35 cellular contexts compared by ENCODE assay signal in the genomic region with DNA sequence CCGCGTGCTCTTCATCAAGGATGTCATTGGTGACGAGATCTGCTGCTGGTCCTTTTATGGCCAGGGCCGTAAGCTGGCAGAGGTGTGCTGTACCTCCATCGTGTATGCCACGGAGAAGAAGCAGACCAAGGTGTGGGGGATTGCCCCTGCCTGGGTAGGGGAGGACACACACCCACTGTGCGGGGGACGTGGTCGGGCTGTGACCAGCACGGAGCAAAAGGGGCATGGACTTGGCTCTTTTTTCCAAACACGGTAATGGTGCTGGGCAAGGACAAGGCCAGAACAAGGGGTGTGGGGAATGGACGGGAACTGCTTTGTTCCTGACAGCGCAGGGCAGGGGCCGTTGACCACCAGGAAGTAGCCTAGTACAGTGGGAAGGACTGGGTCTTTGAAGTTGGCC. TPM values are rescaled to one million over a fixed set of nuclear protein-coding genes. Genes with fewer than 3 reads are reported as not detected.
"Had no signal": no experiment of that assay in that cellular context is flagged by ENCODE, and none has a peak within 500 bp of the region (broad histone marks: within the 10 kb centered on the region; RNA-seq: fewer than 3 reads in every experiment).

No MANE protein-coding gene starts in this region.

- H3K4me2 ChIP-seq: hepatocyte had no signal

- H3K27me3 Mint-ChIP-seq: activated CD8-positive, alpha-beta memory T cell treated with anti-CD3 and anti-CD28 coated beads, Interleukin-2, amount 10 ng/mL, durations not matched to agents 7 days and 5 days; activated naive CD8-positive, alpha-beta T cell treated with anti-CD3 and anti-CD28 coated beads for 36 hours; brain; effector memory CD8-positive, alpha-beta T cell; naive thymus-derived CD4-positive, alpha-beta T cell; stimulated activated naive CD8-positive, alpha-beta T cell treated with anti-CD3 and anti-CD28 coated beads, Interleukin-15, Interleukin-2, amounts not matched to agents 100 ng/mL and 50 ng/mL, for 24 hours; type B pancreatic cell had no signal

- H3K4me3 Mint-ChIP-seq: activated CD8-positive, alpha-beta memory T cell treated with anti-CD3 and anti-CD28 coated beads, Interleukin-2, amount 10 ng/mL, durations not matched to agents 7 days and 5 days; activated CD8-positive, alpha-beta T cell treated with anti-CD3 and anti-CD28 coated beads, Interleukin-2, amount 10 ng/mL, durations not matched to agents 7 days and 5 days; activated naive CD8-positive, alpha-beta T cell treated with anti-CD3 and anti-CD28 coated beads for 36 hours; brain; effector memory CD8-positive, alpha-beta T cell; naive thymus-derived CD4-positive, alpha-beta T cell; stimulated activated effector memory CD8-positive, alpha-beta T cell treated with anti-CD3 and anti-CD28 coated beads, Interleukin-12 subunit alpha, Interleukin-12 subunit beta, amount 100 ng/mL, for 72 hours; stimulated activated naive CD8-positive, alpha-beta T cell treated with anti-CD3 and anti-CD28 coated beads, Interleukin-15, Interleukin-2, amounts not matched to agents 100 ng/mL and 50 ng/mL, for 24 hours; type B pancreatic cell; WTC11 had no signal

- H3K27ac Mint-ChIP-seq: activated CD8-positive, alpha-beta memory T cell treated with anti-CD3 and anti-CD28 coated beads, Interleukin-2, amount 10 ng/mL, durations not matched to agents 7 days and 5 days; activated CD8-positive, alpha-beta T cell treated with anti-CD3 and anti-CD28 coated beads, Interleukin-2, amount 10 ng/mL, durations not matched to agents 7 days and 5 days; activated naive CD8-positive, alpha-beta T cell treated with anti-CD3 and anti-CD28 coated beads for 36 hours; stimulated activated naive CD8-positive, alpha-beta T cell treated with anti-CD3 and anti-CD28 coated beads, Interleukin-15, Interleukin-2, amounts not matched to agents 100 ng/mL and 50 ng/mL, for 24 hours; type B pancreatic cell; WTC11 had no signal

- H3K36me3 Mint-ChIP-seq: type B pancreatic cell had no signal

- H3K27me3 ChIP-seq: adrenal gland, gastrocnemius medialis, hepatocyte, vagina had no signal

- FAIRE-seq: kidney had no signal

- H2AFZ ChIP-seq: hepatocyte had no signal

- H3K4me3 ChIP-seq: adrenal gland, gastrocnemius medialis, hepatocyte, skin epidermis, thoracic aorta, vagina had no signal

- H3K27ac ChIP-seq: adrenal gland, gastrocnemius medialis, hepatocyte, thoracic aorta, vagina had no signal

- DNase-seq: activated CD4-positive, alpha-beta T cell treated with anti-CD3 and anti-CD28 coated beads for 1 hour; activated CD4-positive, alpha-beta T cell treated with anti-CD3 and anti-CD28 coated beads, Interleukin-2, amount 50 U/mL, for 1 hour; activated CD8-positive, alpha-beta memory T cell treated with anti-CD3 and anti-CD28 coated beads, Interleukin-2, amount 10 ng/mL, durations not matched to agents 7 days and 5 days; activated CD8-positive, alpha-beta T cell treated with anti-CD3 and anti-CD28 coated beads, Interleukin-2, amount 10 ng/mL, durations not matched to agents 7 days and 5 days; activated gamma-delta T cell; activated naive CD8-positive, alpha-beta T cell treated with anti-CD3 and anti-CD28 coated beads for 36 hours; aorta; caudate nucleus; cortex of kidney; effector memory CD8-positive, alpha-beta T cell; erythroblast; gastrocnemius medialis; kidney; left colon; midbrain; naive thymus-derived CD4-positive, alpha-beta T cell; stimulated activated CD4-positive, alpha-beta T cell treated with anti-CD3 and anti-CD28 coated beads, Interleukin-4, amount 100 ng/mL, for 24 hours; T-helper 2 cell had no signal

- H3K9me3 ChIP-seq: adrenal gland, gastrocnemius medialis, thoracic aorta, vagina had no signal

- ATAC-seq: activated CD8-positive, alpha-beta memory T cell treated with anti-CD3 and anti-CD28 coated beads, Interleukin-2, amount 10 ng/mL, durations not matched to agents 7 days and 5 days; activated CD8-positive, alpha-beta T cell treated with anti-CD3 and anti-CD28 coated beads, Interleukin-2, amount 10 ng/mL, durations not matched to agents 7 days and 5 days; effector memory CD8-positive, alpha-beta T cell; gastrocnemius medialis; left colon; naive thymus-derived CD4-positive, alpha-beta T cell; sciatic nerve; stimulated activated effector memory CD8-positive, alpha-beta T cell treated with anti-CD3 and anti-CD28 coated beads, Interleukin-12 subunit alpha, Interleukin-12 subunit beta, amount 100 ng/mL, for 72 hours; WTC11 had no signal

- H3K9me3 Mint-ChIP-seq: activated naive CD8-positive, alpha-beta T cell treated with anti-CD3 and anti-CD28 coated beads for 36 hours; brain; effector memory CD8-positive, alpha-beta T cell; naive thymus-derived CD4-positive, alpha-beta T cell; stimulated activated effector memory CD8-positive, alpha-beta T cell treated with anti-CD3 and anti-CD28 coated beads, Interleukin-12 subunit alpha, Interleukin-12 subunit beta, amount 100 ng/mL, for 72 hours; stimulated activated naive CD8-positive, alpha-beta T cell treated with anti-CD3 and anti-CD28 coated beads, Interleukin-15, Interleukin-2, amounts not matched to agents 100 ng/mL and 50 ng/mL, for 24 hours; type B pancreatic cell; WTC11 had no signal

RNA-seq across cellular contexts. Expression of a gene that starts 22.7 kb away (rescaled TPM):
- total RNA-seq: activated CD8-positive, alpha-beta memory T cell treated with anti-CD3 and anti-CD28 coated beads, Interleukin-2, amount 10 ng/mL, durations not matched to agents 7 days and 5 days; activated CD8-positive, alpha-beta T cell treated with anti-CD3 and anti-CD28 coated beads, Interleukin-2, amount 10 ng/mL, durations not matched to agents 7 days and 5 days; activated naive CD8-positive, alpha-beta T cell treated with anti-CD3 and anti-CD28 coated beads for 36 hours; adrenal gland; aorta; chondrocyte; gastrocnemius medialis; hepatocyte; kidney; left colon; lower leg skin; naive thymus-derived CD4-positive, alpha-beta T cell; osteoblast; renal cortical epithelial cell; sciatic nerve; subcutaneous adipose tissue; thoracic aorta; vagina; WTC11 had no signal
- polyA plus RNA-seq: adrenal gland; aorta; hepatocyte; naive thymus-derived CD4-positive, alpha-beta T cell; neural cell had no signal
